Comparison of ENCODE assay signal across 3 cellular contexts in the genomic region with DNA sequence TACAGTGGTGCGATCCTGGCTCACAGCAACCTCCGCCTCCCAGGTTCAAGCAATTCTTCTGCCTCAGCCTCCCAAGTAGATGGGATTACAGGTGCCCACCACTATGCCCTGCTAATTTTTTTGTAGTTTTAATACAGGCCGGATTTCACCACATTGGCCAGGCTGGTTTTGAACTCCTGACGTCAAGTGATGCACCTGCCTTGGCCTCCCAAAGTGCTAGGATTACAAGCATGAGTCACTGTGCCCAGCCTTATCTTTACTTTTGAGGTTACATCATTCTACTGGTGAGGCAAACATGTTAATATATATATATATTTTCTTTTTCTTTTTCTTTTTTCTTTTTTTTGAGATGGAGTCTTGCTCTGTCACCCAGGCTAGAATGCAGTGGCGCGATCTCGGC.
TF ChIP-seq lines count a peak whose summit lies in the region.
"Not testable (repeated sequence)": the region's sequence is repeated elsewhere in the genome, so short reads cannot be mapped to it uniquely, and the experiment has no call there.

No MANE protein-coding gene starts in this region.

TF ChIP-seq in HEK293, 187 proteins besides CTCF, POLR2A, EP300 and RAD21:
- 0 out of 2 replicates have a peak, but pooled peaks have one; percentile 31 for TF ChIP-seq ZNF629 (tag by site-specific recombination; IDR thresholded peaks at IDR 0.05)

TF ChIP-seq in K562, 482 proteins besides CTCF, POLR2A, EP300 and RAD21 (continues in another document):
- peak; percentile 64; the same call in 1 of the 2 replicates for TF ChIP-seq JUN (IDR thresholded peaks at IDR 0.05; ENCODE audit: borderline replicate concordance, low read depth, low read length)
- not testable (repeated sequence) for TF ChIP-seq JUN (CRISPR knock-in tag; IDR thresholded peaks at IDR 0.05; ENCODE audit: borderline replicate concordance)
- peak; percentile 89 for TF ChIP-seq JUND (IDR thresholded peaks at IDR 0.05; ENCODE audit: borderline replicate concordance, low read depth, low read length)
- peak; percentile 80; the same call in 2 of the 3 replicates for TF ChIP-seq JUND (tag; IDR thresholded peaks at IDR 0.05; ENCODE audit: borderline replicate concordance, low read depth, low read length)
- peak; percentile 60; the same call in 1 of the 2 replicates for TF ChIP-seq SMARCA4 (IDR thresholded peaks at IDR 0.05)
- peak; percentile 53 for TF ChIP-seq DPF2 (IDR thresholded peaks at IDR 0.05)
- TF ChIP-seq, protein P1, sequence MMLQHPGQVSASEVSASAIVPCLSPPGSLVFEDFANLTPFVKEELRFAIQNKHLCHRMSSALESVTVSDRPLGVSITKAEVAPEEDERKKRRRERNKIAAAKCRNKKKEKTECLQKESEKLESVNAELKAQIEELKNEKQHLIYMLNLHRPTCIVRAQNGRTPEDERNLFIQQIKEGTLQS (IDR thresholded peaks at IDR 0.05) = peak; percentile 94
- TF ChIP-seq, protein P1 (CRISPR knock-in tag; conservative IDR thresholded peaks at IDR 0.05) = not testable (repeated sequence)
- TF ChIP-seq, protein P2, sequence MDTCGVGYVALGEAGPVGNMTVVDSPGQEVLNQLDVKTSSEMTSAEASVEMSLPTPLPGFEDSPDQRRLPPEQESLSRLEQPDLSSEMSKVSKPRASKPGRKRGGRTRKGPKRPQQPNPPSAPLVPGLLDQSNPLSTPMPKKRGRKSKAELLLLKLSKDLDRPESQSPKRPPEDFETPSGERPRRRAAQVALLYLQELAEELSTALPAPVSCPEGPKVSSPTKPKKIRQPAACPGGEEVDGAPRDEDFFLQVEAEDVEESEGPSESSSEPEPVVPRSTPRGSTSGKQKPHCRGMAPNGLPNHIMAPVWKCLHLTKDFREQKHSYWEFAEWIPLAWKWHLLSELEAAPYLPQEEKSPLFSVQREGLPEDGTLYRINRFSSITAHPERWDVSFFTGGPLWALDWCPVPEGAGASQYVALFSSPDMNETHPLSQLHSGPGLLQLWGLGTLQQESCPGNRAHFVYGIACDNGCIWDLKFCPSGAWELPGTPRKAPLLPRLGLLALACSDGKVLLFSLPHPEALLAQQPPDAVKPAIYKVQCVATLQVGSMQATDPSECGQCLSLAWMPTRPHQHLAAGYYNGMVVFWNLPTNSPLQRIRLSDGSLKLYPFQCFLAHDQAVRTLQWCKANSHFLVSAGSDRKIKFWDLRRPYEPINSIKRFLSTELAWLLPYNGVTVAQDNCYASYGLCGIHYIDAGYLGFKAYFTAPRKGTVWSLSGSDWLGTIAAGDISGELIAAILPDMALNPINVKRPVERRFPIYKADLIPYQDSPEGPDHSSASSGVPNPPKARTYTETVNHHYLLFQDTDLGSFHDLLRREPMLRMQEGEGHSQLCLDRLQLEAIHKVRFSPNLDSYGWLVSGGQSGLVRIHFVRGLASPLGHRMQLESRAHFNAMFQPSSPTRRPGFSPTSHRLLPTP (IDR thresholded peaks at IDR 0.05; ENCODE audit: borderline replicate concordance, extremely low read depth, insufficient read length) = peak; percentile 28
- peak; percentile 84 for TF ChIP-seq FOSL1 (tag; conservative IDR thresholded peaks at IDR 0.05)
- TF ChIP-seq, protein P3, sequence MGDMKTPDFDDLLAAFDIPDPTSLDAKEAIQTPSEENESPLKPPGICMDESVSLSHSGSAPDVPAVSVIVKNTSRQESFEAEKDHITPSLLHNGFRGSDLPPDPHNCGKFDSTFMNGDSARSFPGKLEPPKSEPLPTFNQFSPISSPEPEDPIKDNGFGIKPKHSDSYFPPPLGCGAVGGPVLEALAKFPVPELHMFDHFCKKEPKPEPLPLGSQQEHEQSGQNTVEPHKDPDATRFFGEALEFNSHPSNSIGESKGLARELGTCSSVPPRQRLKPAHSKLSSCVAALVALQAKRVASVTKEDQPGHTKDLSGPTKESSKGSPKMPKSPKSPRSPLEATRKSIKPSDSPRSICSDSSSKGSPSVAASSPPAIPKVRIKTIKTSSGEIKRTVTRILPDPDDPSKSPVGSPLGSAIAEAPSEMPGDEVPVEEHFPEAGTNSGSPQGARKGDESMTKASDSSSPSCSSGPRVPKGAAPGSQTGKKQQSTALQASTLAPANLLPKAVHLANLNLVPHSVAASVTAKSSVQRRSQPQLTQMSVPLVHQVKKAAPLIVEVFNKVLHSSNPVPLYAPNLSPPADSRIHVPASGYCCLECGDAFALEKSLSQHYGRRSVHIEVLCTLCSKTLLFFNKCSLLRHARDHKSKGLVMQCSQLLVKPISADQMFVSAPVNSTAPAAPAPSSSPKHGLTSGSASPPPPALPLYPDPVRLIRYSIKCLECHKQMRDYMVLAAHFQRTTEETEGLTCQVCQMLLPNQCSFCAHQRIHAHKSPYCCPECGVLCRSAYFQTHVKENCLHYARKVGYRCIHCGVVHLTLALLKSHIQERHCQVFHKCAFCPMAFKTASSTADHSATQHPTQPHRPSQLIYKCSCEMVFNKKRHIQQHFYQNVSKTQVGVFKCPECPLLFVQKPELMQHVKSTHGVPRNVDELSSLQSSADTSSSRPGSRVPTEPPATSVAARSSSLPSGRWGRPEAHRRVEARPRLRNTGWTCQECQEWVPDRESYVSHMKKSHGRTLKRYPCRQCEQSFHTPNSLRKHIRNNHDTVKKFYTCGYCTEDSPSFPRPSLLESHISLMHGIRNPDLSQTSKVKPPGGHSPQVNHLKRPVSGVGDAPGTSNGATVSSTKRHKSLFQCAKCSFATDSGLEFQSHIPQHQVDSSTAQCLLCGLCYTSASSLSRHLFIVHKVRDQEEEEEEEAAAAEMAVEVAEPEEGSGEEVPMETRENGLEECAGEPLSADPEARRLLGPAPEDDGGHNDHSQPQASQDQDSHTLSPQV (IDR thresholded peaks at IDR 0.05) = 0 out of 2 replicates have a peak, but pooled peaks have one; percentile 33
- TF ChIP-seq RCOR1 (IDR thresholded peaks at IDR 0.05; ENCODE audit: borderline replicate concordance in 1 of 2, low read depth in 2 of 2, low read length in 2 of 2) = peak in 1 of 2 experiments; percentile 59; a peak in 1 of 4 replicates
- peak; percentile 47; the same call in 1 of the 2 replicates for TF ChIP-seq ARID1B (IDR thresholded peaks at IDR 0.05)
- TF ChIP-seq CREM (IDR thresholded peaks at IDR 0.05; ENCODE audit: low read depth) = 0 out of 2 replicates have a peak, but pooled peaks have one; percentile 14
- peak; percentile 84 for TF ChIP-seq ADNP (tag; IDR thresholded peaks at IDR 0.05)

TF ChIP-seq in HepG2, 621 proteins besides CTCF, POLR2A, EP300 and RAD21:
- peak; percentile 44 for TF ChIP-seq FOSL2 (CRISPR knock-in tag; IDR thresholded peaks at IDR 0.05)
